Comparison of ENCODE assay signal across 8 cellular contexts in the genomic region with DNA sequence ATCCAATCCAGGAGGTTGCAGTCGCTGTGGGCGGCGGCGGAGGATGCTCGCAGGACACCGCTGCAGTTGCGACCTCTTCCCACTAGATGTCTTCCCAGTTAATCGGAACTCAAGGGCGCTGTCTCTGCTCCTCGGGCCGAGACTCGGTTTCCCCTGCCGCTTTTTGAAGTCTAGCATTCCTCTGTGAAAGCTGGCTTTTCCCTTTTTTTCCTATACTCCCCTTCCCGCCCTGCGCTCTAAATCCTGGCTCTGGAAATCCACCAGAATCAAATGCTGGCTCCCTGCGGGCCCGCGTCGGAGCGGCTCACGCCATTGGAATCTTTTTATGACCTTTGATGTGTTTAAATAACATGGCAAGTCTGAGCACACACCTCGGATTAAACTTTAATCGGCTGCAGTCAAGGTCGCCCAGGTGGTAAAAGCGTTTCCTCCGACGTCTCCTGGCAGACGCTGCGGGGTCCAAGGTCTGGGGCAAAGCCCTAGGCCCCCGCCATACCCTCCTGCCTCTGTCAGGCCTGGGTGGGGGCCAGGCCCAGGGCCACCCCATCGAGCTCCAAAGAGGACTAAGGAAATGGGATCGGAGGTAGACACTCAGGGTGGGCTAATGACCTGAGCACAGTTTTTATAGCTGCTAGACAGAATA. TPM values are rescaled to one million over a fixed set of nuclear protein-coding genes. Genes with fewer than 3 reads are reported as not detected.
DNase-seq lines count a peak whose midpoint lies in the region; ATAC-seq and TF ChIP-seq lines count a peak whose summit lies in the region.

No MANE protein-coding gene starts in this region.

- peak overlapping the region in 1 of 2 donors; percentile 76 for H3K9ac ChIP-seq in colonic mucosa (ENCODE audit: low read depth in 2 of 2, low read length in 2 of 2)

- ATAC-seq in right lobe of liver (peak; percentile 85 to 90 (median 88)), GM18505 (IDR thresholded peaks at IDR 0.05; ENCODE audit: unreplicated experiment) (no peak)
- ATAC-seq in stimulated activated naive CD8-positive, alpha-beta T cell treated with anti-CD3 and anti-CD28 coated beads, Interleukin-15, amount 100 ng/mL, for 72 hours = peak; percentile 56

- H3K9me3 Mint-ChIP-seq in stimulated activated naive CD8-positive, alpha-beta T cell treated with anti-CD3 and anti-CD28 coated beads, Interleukin-15, amount 100 ng/mL, for 72 hours = no peaks in the 10 kb centered on the region

- DNase-seq in BJ (ENCODE audit: low read depth) = no peak
- DNase-seq in HEK293T (ENCODE audit: extremely low spot score) = peak; percentile 73
- peak; percentile 72 for DNase-seq in SW480 (ENCODE audit: low spot score)
- peak; percentile 90 for DNase-seq in colonic mucosa
- peak in 2 of 3 donors; percentile 48 to 70 for DNase-seq in right lobe of liver
- DNase-seq in stimulated activated naive CD8-positive, alpha-beta T cell treated with anti-CD3 and anti-CD28 coated beads, Interleukin-15, amount 100 ng/mL, for 72 hours = peak in 1 of 2 donors; percentile 43
- DNase-seq in NCI-H2029 (lab: John Stamatoyannopoulos, UW) = no peak

- peaks cover 34% of the 10 kb centered on the region for H3K4me1 Mint-ChIP-seq in stimulated activated naive CD8-positive, alpha-beta T cell treated with anti-CD3 and anti-CD28 coated beads, Interleukin-15, amount 100 ng/mL, for 72 hours

- WGBS in right lobe of liver (ENCODE audit: insufficient coverage, low coverage, low lambda C conversion rate, missing lambda C conversion rate) = 5% methylated on average over 19 of the region's 32 CpGs

- peak overlapping the region; percentile 45 to 57 for H3K4me3 Mint-ChIP-seq in stimulated activated naive CD8-positive, alpha-beta T cell treated with anti-CD3 and anti-CD28 coated beads, Interleukin-15, amount 100 ng/mL, for 72 hours

- no peak for TF ChIP-seq POLR2A in right lobe of liver (IDR thresholded peaks at IDR 0.05)
- no peak for TF ChIP-seq POLR2A in GM18505 (IDR thresholded peaks at IDR 0.05; ENCODE audit: borderline replicate concordance, extremely low read depth, insufficient read depth, insufficient read length)

- H3K4me1 ChIP-seq in colonic mucosa (peaks cover 13% of the 10 kb centered on the region), right lobe of liver (peaks cover 0 to 11% (median 3%) of the 10 kb centered on the region in 4 donors)

- H3K36me3 ChIP-seq in BJ (ENCODE audit: control insufficient read depth, insufficient read depth, low read length) = no peaks in the 10 kb centered on the region
- H3K36me3 ChIP-seq in colonic mucosa = no peaks in the 10 kb centered on the region
- H3K36me3 ChIP-seq in right lobe of liver = no peaks in the 10 kb centered on the region

- peaks cover 100% of the 10 kb centered on the region for H3K27me3 Mint-ChIP-seq in stimulated activated naive CD8-positive, alpha-beta T cell treated with anti-CD3 and anti-CD28 coated beads, Interleukin-15, amount 100 ng/mL, for 72 hours

- peak overlapping the region; percentile 60 for H3K27ac ChIP-seq in colonic mucosa
- no peak overlapping the region for H3K27ac ChIP-seq in right lobe of liver

- H3K4me3 ChIP-seq in BJ (ENCODE audit: low read depth, low read length) = no peak overlapping the region
- H3K4me3 ChIP-seq in colonic mucosa = peak overlapping the region; percentile 4
- peak overlapping the region; percentile 8 to 41 (median 34) for H3K4me3 ChIP-seq in right lobe of liver

- no peak overlapping the region for H3K27ac Mint-ChIP-seq in stimulated activated naive CD8-positive, alpha-beta T cell treated with anti-CD3 and anti-CD28 coated beads, Interleukin-15, amount 100 ng/mL, for 72 hours

- intact Hi-C loops in colonic mucosa (cut with DNase I) = no loop called here
- intact Hi-C loops in right lobe of liver (cut with DNase I) = no loop called here

- TF ChIP-seq CTCF in BJ (IDR thresholded peaks at IDR 0.05; ENCODE audit: insufficient read depth, low read depth, low read length) (peak; percentile 79), colonic mucosa (IDR thresholded peaks at IDR 0.05) (peak; percentile 79), right lobe of liver (IDR thresholded peaks at IDR 0.05) (peak; percentile 68 to 72 (median 70))

- POLR2A ChIA-PET in BJ (lab: Charles Lee) = no interaction called here
- POLR2A ChIA-PET in HEK293T (lab: Yijun Ruan, JAX) = interaction anchor here (1.1 kb wide), 1 partner anchor 26 kb away, joined by 3 read pairs; a partner anchor contains a TSS

- H3K9me3 ChIP-seq in colonic mucosa (no peaks in the 10 kb centered on the region), right lobe of liver (no peaks in the 10 kb centered on the region)

- H3K27me3 ChIP-seq in BJ (ENCODE audit: control insufficient read depth, insufficient read depth, low read length) (no peaks in the 10 kb centered on the region), colonic mucosa (peaks cover 8% of the 10 kb centered on the region), right lobe of liver (peaks cover 15 to 35% of the 10 kb centered on the region in 2 donors)

- CTCF ChIA-PET in BJ (lab: Yijun Ruan, JAX) = interaction anchor here (0.6 to 3.5 kb wide), 21 partner anchors 11 to 940 kb away, joined by 3 to 23 read pairs (median 4); a partner anchor contains a TSS
- CTCF ChIA-PET in HEK293T (lab: Yijun Ruan, JAX) = interaction anchor here (0.9 to 1.6 kb wide), 8 partner anchors 8 to 364 kb away, joined by 3 to 6 read pairs (median 3); a partner anchor contains a TSS

TF ChIP-seq in HEK293T, 16 proteins besides CTCF, POLR2A, EP300 and RAD21:
- TF ChIP-seq ZNF384 (IDR thresholded peaks at IDR 0.05) = no peak
- TF ChIP-seq BHLHE40 (IDR thresholded peaks at IDR 0.05; ENCODE audit: borderline replicate concordance) = no peak
- no peak for TF ChIP-seq ARNT (IDR thresholded peaks at IDR 0.05)
- TF ChIP-seq LEF1 (IDR thresholded peaks at IDR 0.05; ENCODE audit: borderline replicate concordance) = no peak
- no peak for TF ChIP-seq NFRKB (IDR thresholded peaks at IDR 0.05)
- TF ChIP-seq SP1 (IDR thresholded peaks at IDR 0.05) = no peak
- no peak for TF ChIP-seq HDGF (IDR thresholded peaks at IDR 0.05; ENCODE audit: borderline replicate concordance)
- TF ChIP-seq FOXA1 (IDR thresholded peaks at IDR 0.05) = no peak
- no peak for TF ChIP-seq TARDBP (IDR thresholded peaks at IDR 0.05)
- TF ChIP-seq, protein P1, sequence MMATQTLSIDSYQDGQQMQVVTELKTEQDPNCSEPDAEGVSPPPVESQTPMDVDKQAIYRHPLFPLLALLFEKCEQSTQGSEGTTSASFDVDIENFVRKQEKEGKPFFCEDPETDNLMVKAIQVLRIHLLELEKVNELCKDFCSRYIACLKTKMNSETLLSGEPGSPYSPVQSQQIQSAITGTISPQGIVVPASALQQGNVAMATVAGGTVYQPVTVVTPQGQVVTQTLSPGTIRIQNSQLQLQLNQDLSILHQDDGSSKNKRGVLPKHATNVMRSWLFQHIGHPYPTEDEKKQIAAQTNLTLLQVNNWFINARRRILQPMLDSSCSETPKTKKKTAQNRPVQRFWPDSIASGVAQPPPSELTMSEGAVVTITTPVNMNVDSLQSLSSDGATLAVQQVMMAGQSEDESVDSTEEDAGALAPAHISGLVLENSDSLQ (IDR thresholded peaks at IDR 0.05) = no peak
- no peak for TF ChIP-seq FOXM1 (IDR thresholded peaks at IDR 0.05; ENCODE audit: borderline replicate concordance)
- TF ChIP-seq ELF4 (IDR thresholded peaks at IDR 0.05) = no peak
- no peak for TF ChIP-seq SUZ12 (IDR thresholded peaks at IDR 0.05)
- TF ChIP-seq L3MBTL2 (conservative IDR thresholded peaks at IDR 0.05) = no peak
- no peak for TF ChIP-seq CTBP1 (IDR thresholded peaks at IDR 0.05; ENCODE audit: borderline replicate concordance)
- no peak for TF ChIP-seq FOXK2 (IDR thresholded peaks at IDR 0.05)

RNA-seq across cellular contexts. Expression of a gene that starts 10.7 kb away (rescaled TPM):
- 4.6 and 9.2 TPM in 2 replicates for polyA plus RNA-seq in BJ (2011; rRNA removed)
- polyA minus RNA-seq in BJ (2011; rRNA and poly(A)+ RNA removed) = 4.9 and 5.7 TPM in 2 replicates
- total RNA-seq in colonic mucosa (10 to 100 TPM; 22.7 to 33.8 TPM), right lobe of liver (not detected)

RNA-seq across cellular contexts. Expression of a gene that starts 25.5 kb away (rescaled TPM):
- 27.7 and 34.0 TPM in 2 replicates for polyA plus RNA-seq in BJ (2011; rRNA removed)
- polyA minus RNA-seq in BJ (2011; rRNA and poly(A)+ RNA removed) = 8.4 and 15.0 TPM in 2 replicates
- 1 to 10 TPM; 2.9 to 3.7 TPM for total RNA-seq in colonic mucosa
- not detected for total RNA-seq in right lobe of liver

RNA-seq across cellular contexts. Expression of a gene that starts 32.0 kb away (rescaled TPM):
- polyA plus RNA-seq in BJ (2011; rRNA removed) = not detected in 2 replicates
- polyA minus RNA-seq in BJ (2011; rRNA and poly(A)+ RNA removed) = not detected in 2 replicates
- total RNA-seq in colonic mucosa (1 to 10 TPM in 1 of 2 donors, under 1 TPM in 1; 0.32 to 1.5 TPM), right lobe of liver (not detected)

RNA-seq across cellular contexts. Expression of a gene that starts 36.4 kb away (rescaled TPM):
- polyA plus RNA-seq in BJ (2011; rRNA removed) = 54.7 and 59.6 TPM in 2 replicates
- 32.3 and 43.4 TPM in 2 replicates for polyA minus RNA-seq in BJ (2011; rRNA and poly(A)+ RNA removed)
- 10 to 100 TPM; 25.4 to 26.0 TPM for total RNA-seq in colonic mucosa
- total RNA-seq in right lobe of liver = not detected

RNA-seq across cellular contexts. Expression of a gene that starts 45.2 kb away (rescaled TPM):
- 12.6 and 15.0 TPM in 2 replicates for polyA plus RNA-seq in BJ (2011; rRNA removed)
- polyA minus RNA-seq in BJ (2011; rRNA and poly(A)+ RNA removed) = 1.4 and 3.4 TPM in 2 replicates
- total RNA-seq in colonic mucosa (10 to 100 TPM; 19.5 to 22.1 TPM), right lobe of liver (under 1 TPM in 1 of 6 experiments, not detected in 5; 0.09 TPM)

Comparison
In these comparisons a context has a peak if more than half of its experiments do, and no peak if none do; other contexts are left out.
1. DNase-seq: peak in HEK293T (single experiment), SW480 (single experiment), colonic mucosa (single experiment) and right lobe of liver (2 of 3); none in BJ (single experiment) and NCI-H2029 (single experiment).
2. RNA of a gene that starts 10.7 kb away (total RNA-seq): 22.7 to 33.8 TPM in colonic mucosa; not detected in right lobe of liver; every median in the first group is over 10 times any median in the second.
3. Peak in every context shown above with its lines, with median percentiles within 50 percentile points of each other: CTCF ChIP-seq.